In the genomic region with DNA sequence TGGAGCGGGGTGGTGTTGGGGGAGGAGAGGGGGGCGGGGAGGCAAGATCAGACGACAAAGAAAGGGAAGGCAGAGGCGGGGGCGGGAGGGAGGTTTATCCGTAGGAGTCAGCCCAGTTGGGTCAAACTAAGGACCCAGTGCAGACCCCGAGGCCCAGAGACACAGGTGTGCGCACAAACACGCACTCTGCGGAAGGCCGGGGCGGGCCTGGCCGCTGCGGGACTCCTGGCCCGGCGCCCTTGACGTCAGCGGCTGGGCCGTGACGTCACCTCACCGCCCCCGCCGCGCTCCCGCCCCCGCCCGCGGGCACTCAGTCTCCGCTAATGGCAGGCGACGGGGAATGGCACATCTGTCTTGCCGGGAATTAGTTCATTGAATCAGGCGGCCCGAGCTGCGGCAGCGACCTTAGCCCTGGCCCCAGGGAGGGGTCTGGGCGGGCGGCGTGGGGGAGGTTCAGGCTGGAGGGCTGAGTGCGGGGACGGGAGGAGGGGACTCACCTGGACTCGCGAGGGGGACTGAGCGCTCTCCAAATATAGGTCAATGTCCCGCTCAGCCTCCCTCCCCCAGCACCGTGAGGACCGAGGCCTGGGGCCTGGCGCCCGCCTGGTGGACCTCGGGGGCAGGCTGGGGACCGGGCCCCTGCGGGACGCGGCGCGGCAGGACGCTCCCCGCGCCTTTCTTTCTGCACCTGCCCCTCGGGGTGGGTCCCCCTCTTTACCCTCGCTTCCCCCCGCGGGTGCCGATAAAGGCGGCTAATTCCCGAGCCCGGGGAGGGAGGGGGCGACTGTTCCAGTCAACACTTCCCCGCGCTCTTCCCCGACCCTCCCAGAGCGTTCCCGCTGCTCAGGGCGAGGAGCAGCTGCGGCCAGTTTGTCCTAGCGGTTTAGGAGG, we compare ENCODE assay signal across 10 cellular contexts. TPM values are rescaled to one million over a fixed set of nuclear protein-coding genes. Genes with fewer than 3 reads are reported as not detected.
DNase-seq lines count a peak whose midpoint lies in the region; ATAC-seq and TF ChIP-seq lines count a peak whose summit lies in the region.
"Had no signal": no experiment of that assay in that cellular context is flagged by ENCODE, and none has a peak within 500 bp of the region (broad histone marks: within the 10 kb centered on the region; RNA-seq: fewer than 3 reads in every experiment).

No MANE protein-coding gene starts in this region.

- H3K9ac ChIP-seq in endodermal cell (ENCODE audit: extremely low read depth, low read length, poor library complexity, severe bottlenecking), result no peak overlapping the region

- H3K27ac ChIP-seq in endodermal cell (ENCODE audit: low read depth, low read length), result no peak overlapping the region
- H3K27ac ChIP-seq in naive thymus-derived CD4-positive, alpha-beta T cell (ENCODE audit: low read depth, low read length), result no peak overlapping the region
- peak overlapping the region in 1 of 2 donors; percentile 73 for H3K27ac ChIP-seq in testis

- no peaks in the 10 kb centered on the region for H3K9me3 Mint-ChIP-seq in activated CD4-positive, alpha-beta memory T cell treated with anti-CD3 and anti-CD28 coated beads for 36 hours
- no peaks in the 10 kb centered on the region for H3K9me3 Mint-ChIP-seq in endodermal cell
- no peaks in the 10 kb centered on the region for H3K9me3 Mint-ChIP-seq in naive thymus-derived CD4-positive, alpha-beta T cell

- H3K27ac Mint-ChIP-seq in activated CD4-positive, alpha-beta memory T cell treated with anti-CD3 and anti-CD28 coated beads for 36 hours, result no peak overlapping the region
- no peak overlapping the region for H3K27ac Mint-ChIP-seq in endodermal cell
- H3K27ac Mint-ChIP-seq in naive thymus-derived CD4-positive, alpha-beta T cell, result peak overlapping the region in 3 of 9 donors; percentile 55 to 67 (median 57)

- H3K4me3 ChIP-seq in endodermal cell (ENCODE audit: low read length) (peak overlapping the region; percentile 70), testis (peak overlapping the region; percentile 56 to 66)
- H3K4me3 ChIP-seq in naive thymus-derived CD4-positive, alpha-beta T cell (ENCODE audit: low read length), result no peak overlapping the region

- H3K9me3 ChIP-seq in endodermal cell (ENCODE audit: control insufficient read depth, low read length) (no peaks in the 10 kb centered on the region), testis (no peaks in the 10 kb centered on the region)
- no peaks in the 10 kb centered on the region for H3K9me3 ChIP-seq in naive thymus-derived CD4-positive, alpha-beta T cell (ENCODE audit: control insufficient read depth in 2 of 3, low read length in 3 of 3)

- TF ChIP-seq POLR2A in testis (IDR thresholded peaks at IDR 0.05), result no peak

- peaks cover 7% of the 10 kb centered on the region for H3K4me1 Mint-ChIP-seq in activated CD4-positive, alpha-beta memory T cell treated with anti-CD3 and anti-CD28 coated beads for 36 hours (ENCODE audit: low read depth)
- peaks cover 4% of the 10 kb centered on the region for H3K4me1 Mint-ChIP-seq in endodermal cell
- peaks cover 0 to 9% (median 4%) of the 10 kb centered on the region in 7 donors for H3K4me1 Mint-ChIP-seq in naive thymus-derived CD4-positive, alpha-beta T cell

- H3K4me1 ChIP-seq in endodermal cell (ENCODE audit: control insufficient read depth, insufficient read depth, low read length) (peaks cover 3% of the 10 kb centered on the region), testis (peaks cover 22% of the 10 kb centered on the region)
- H3K4me1 ChIP-seq in naive thymus-derived CD4-positive, alpha-beta T cell (ENCODE audit: control insufficient read depth in 2 of 2, insufficient read depth in 2 of 2, low read length in 2 of 2), result peaks cover 0 to 4% of the 10 kb centered on the region in 2 donors

- peak; percentile 72 for ATAC-seq in naive thymus-derived CD4-positive, alpha-beta T cell
- ATAC-seq in GM21619 (IDR thresholded peaks at IDR 0.05; ENCODE audit: unreplicated experiment) (no peak), GM18873 (IDR thresholded peaks at IDR 0.05; ENCODE audit: low FRiP score, unreplicated experiment) (no peak)

- CTCF ChIA-PET in activated CD4-positive, alpha-beta memory T cell treated with anti-CD3 and anti-CD28 coated beads for 36 hours (lab: Charles Lee), result no interaction called here
- CTCF ChIA-PET in naive thymus-derived CD4-positive, alpha-beta T cell (lab: Charles Lee), result no interaction called here

- 1% methylated on average over 25 to 75 of the region's 76 CpGs for WGBS in endodermal cell (ENCODE audit: insufficient coverage in 1 of 2, insufficient read length in 1 of 2), 2 experiments
- 1 to 3% methylated on average over 7 to 74 of the region's 76 CpGs for WGBS in testis, 2 donors

- H3K36me3 ChIP-seq in endodermal cell (ENCODE audit: control insufficient read depth, insufficient read depth, low read length) (no peaks in the 10 kb centered on the region), testis (ENCODE audit: low read depth, missing control alignments) (no peaks in the 10 kb centered on the region)
- H3K36me3 ChIP-seq in naive thymus-derived CD4-positive, alpha-beta T cell (ENCODE audit: control insufficient read depth in 2 of 3, insufficient read depth in 3 of 3, low read length in 3 of 3), result no peaks in the 10 kb centered on the region

- POLR2A ChIA-PET in activated CD4-positive, alpha-beta memory T cell treated with anti-CD3 and anti-CD28 coated beads for 36 hours (lab: Charles Lee), result no interaction called here
- POLR2A ChIA-PET in naive thymus-derived CD4-positive, alpha-beta T cell (lab: Charles Lee), result no interaction called here

- intact Hi-C loops in activated CD4-positive, alpha-beta memory T cell treated with anti-CD3 and anti-CD28 coated beads for 36 hours (cut with micrococcal nuclease), result no loop called here
- intact Hi-C loops in naive thymus-derived CD4-positive, alpha-beta T cell (cut with micrococcal nuclease), result no loop called here
- intact Hi-C loops in testis (cut with DNase I; ENCODE audit: low total_unique reads), result no loop called here

- no peaks in the 10 kb centered on the region for H3K36me3 Mint-ChIP-seq in activated CD4-positive, alpha-beta memory T cell treated with anti-CD3 and anti-CD28 coated beads for 36 hours
- H3K36me3 Mint-ChIP-seq in endodermal cell (ENCODE audit: low read depth), result no peaks in the 10 kb centered on the region
- H3K36me3 Mint-ChIP-seq in naive thymus-derived CD4-positive, alpha-beta T cell, result no peaks in the 10 kb centered on the region

- H3K27me3 ChIP-seq in endodermal cell (ENCODE audit: control insufficient read depth, insufficient read depth, low read length, poor library complexity, severe bottlenecking) (peaks cover 62% of the 10 kb centered on the region), testis (no peaks in the 10 kb centered on the region)
- peaks cover 0 to 7% of the 10 kb centered on the region in 2 donors for H3K27me3 ChIP-seq in naive thymus-derived CD4-positive, alpha-beta T cell (ENCODE audit: control insufficient read depth in 2 of 2, insufficient read depth in 2 of 2, low read length in 2 of 2)

- H3K4me3 Mint-ChIP-seq in activated CD4-positive, alpha-beta memory T cell treated with anti-CD3 and anti-CD28 coated beads for 36 hours, result peak overlapping the region; percentile 51
- peak overlapping the region; percentile 55 for H3K4me3 Mint-ChIP-seq in endodermal cell
- peak overlapping the region in 8 of 10 donors; percentile 21 to 81 (median 56) for H3K4me3 Mint-ChIP-seq in naive thymus-derived CD4-positive, alpha-beta T cell

- DNase-seq in HuH-7 (ENCODE audit: low spot score), result peak; percentile 59
- peak; percentile 61 for DNase-seq in activated CD4-positive, alpha-beta memory T cell treated with anti-CD3 and anti-CD28 coated beads for 36 hours
- DNase-seq in endodermal cell, result peak; percentile 80
- DNase-seq in naive thymus-derived CD4-positive, alpha-beta T cell, result peak; percentile 36 to 64 (median 52)
- DNase-seq in testis, result peak; percentile 60
- DNase-seq in foreskin melanocyte, result no peak

- no peak for TF ChIP-seq CTCF in endodermal cell (conservative IDR thresholded peaks at IDR 0.05)
- TF ChIP-seq CTCF in testis (IDR thresholded peaks at IDR 0.05), result no peak

- peaks cover 34% of the 10 kb centered on the region for H3K27me3 Mint-ChIP-seq in activated CD4-positive, alpha-beta memory T cell treated with anti-CD3 and anti-CD28 coated beads for 36 hours
- peaks cover 64% of the 10 kb centered on the region for H3K27me3 Mint-ChIP-seq in endodermal cell (ENCODE audit: insufficient read depth)
- H3K27me3 Mint-ChIP-seq in naive thymus-derived CD4-positive, alpha-beta T cell, result peaks cover 34 to 60% (median 42%) of the 10 kb centered on the region in 5 donors

RNA-seq across cellular contexts. Expression of a gene that starts 15.5 kb away (rescaled TPM):
- under 1 TPM in 1 of 2 experiments, not detected in 1; 0.10 TPM for total RNA-seq in activated CD4-positive, alpha-beta memory T cell treated with anti-CD3 and anti-CD28 coated beads for 36 hours
- total RNA-seq in endodermal cell (1 to 10 TPM; 1.6 to 4.6 TPM), testis (1 to 10 TPM; 2.7 to 8.7 TPM)
- polyA plus RNA-seq in endodermal cell (2013, experiment 1 of 2), result 16.1 TPM
- 12.0 TPM for polyA plus RNA-seq in endodermal cell (2013, experiment 2 of 2)
- not detected for total RNA-seq in naive thymus-derived CD4-positive, alpha-beta T cell
- not detected for polyA plus RNA-seq in naive thymus-derived CD4-positive, alpha-beta T cell
- 4.3 TPM for polyA plus RNA-seq in testis (ENCODE audit: insufficient read depth, low read depth, low replicate concordance)
- total RNA-seq: HT1080 had no signal
- polyA plus RNA-seq: keratinocyte had no signal

RNA-seq across cellular contexts. Expression of a gene that starts 17.0 kb away (rescaled TPM):
- total RNA-seq in activated CD4-positive, alpha-beta memory T cell treated with anti-CD3 and anti-CD28 coated beads for 36 hours, result not detected
- total RNA-seq in endodermal cell (not detected), testis (1 to 10 TPM in 1 of 2 donors, under 1 TPM in 1; 0.87 to 1.2 TPM)
- 8.4 TPM for polyA plus RNA-seq in endodermal cell (2013, experiment 1 of 2)
- 3.4 TPM for polyA plus RNA-seq in endodermal cell (2013, experiment 2 of 2)
- not detected for total RNA-seq in naive thymus-derived CD4-positive, alpha-beta T cell
- polyA plus RNA-seq in naive thymus-derived CD4-positive, alpha-beta T cell, result not detected
- polyA plus RNA-seq in testis (ENCODE audit: insufficient read depth, low read depth, low replicate concordance), result 0.86 TPM
- total RNA-seq: HT1080 had no signal
- polyA plus RNA-seq: keratinocyte had no signal

RNA-seq across cellular contexts. Expression of a gene that starts 22.8 kb away (rescaled TPM):
- total RNA-seq in activated CD4-positive, alpha-beta memory T cell treated with anti-CD3 and anti-CD28 coated beads for 36 hours, result not detected
- total RNA-seq in endodermal cell (under 1 TPM in 1 of 2 donors, not detected in 1; 0.11 TPM), testis (under 1 TPM; 0.16 to 0.56 TPM)
- polyA plus RNA-seq in endodermal cell (2013, experiment 1 of 2), result 1.2 TPM
- polyA plus RNA-seq in endodermal cell (2013, experiment 2 of 2), result 0.70 TPM
- not detected for total RNA-seq in naive thymus-derived CD4-positive, alpha-beta T cell
- polyA plus RNA-seq in naive thymus-derived CD4-positive, alpha-beta T cell, result under 1 TPM in 1 of 2 donors, not detected in 1; 0.13 TPM
- polyA plus RNA-seq in testis (ENCODE audit: insufficient read depth, low read depth, low replicate concordance), result 0.63 TPM
- total RNA-seq: HT1080 had no signal
- polyA plus RNA-seq: keratinocyte had no signal

RNA-seq across cellular contexts. Expression of a gene that starts 36.3 kb away (rescaled TPM):
- not detected for total RNA-seq in activated CD4-positive, alpha-beta memory T cell treated with anti-CD3 and anti-CD28 coated beads for 36 hours
- total RNA-seq in endodermal cell (not detected), testis (not detected)
- polyA plus RNA-seq in endodermal cell (2013, experiment 1 of 2), result 0.39 TPM
- 0.33 TPM for polyA plus RNA-seq in endodermal cell (2013, experiment 2 of 2)
- not detected for total RNA-seq in naive thymus-derived CD4-positive, alpha-beta T cell
- polyA plus RNA-seq in naive thymus-derived CD4-positive, alpha-beta T cell, result under 1 TPM; 0.10 to 0.26 TPM
- polyA plus RNA-seq in testis (ENCODE audit: insufficient read depth, low read depth, low replicate concordance), result 0.26 TPM
- total RNA-seq: HT1080 had no signal
- polyA plus RNA-seq: keratinocyte had no signal

RNA-seq across cellular contexts. Expression of a gene that starts 47.2 kb away (rescaled TPM):
- total RNA-seq in activated CD4-positive, alpha-beta memory T cell treated with anti-CD3 and anti-CD28 coated beads for 36 hours, result not detected
- total RNA-seq in endodermal cell, result not detected
- not detected for polyA plus RNA-seq in endodermal cell (2013, experiment 1 of 2)
- polyA plus RNA-seq in endodermal cell (2013, experiment 2 of 2), result not detected
- total RNA-seq in naive thymus-derived CD4-positive, alpha-beta T cell, result not detected
- not detected for polyA plus RNA-seq in naive thymus-derived CD4-positive, alpha-beta T cell
- under 1 TPM in 1 of 2 donors, not detected in 1; 0.43 TPM for total RNA-seq in testis
- polyA plus RNA-seq in testis (ENCODE audit: insufficient read depth, low read depth, low replicate concordance), result 0.16 TPM
- total RNA-seq: HT1080 had no signal
- polyA plus RNA-seq: keratinocyte had no signal
